1 cellular context compared by ENCODE assay signal in the genomic region with DNA sequence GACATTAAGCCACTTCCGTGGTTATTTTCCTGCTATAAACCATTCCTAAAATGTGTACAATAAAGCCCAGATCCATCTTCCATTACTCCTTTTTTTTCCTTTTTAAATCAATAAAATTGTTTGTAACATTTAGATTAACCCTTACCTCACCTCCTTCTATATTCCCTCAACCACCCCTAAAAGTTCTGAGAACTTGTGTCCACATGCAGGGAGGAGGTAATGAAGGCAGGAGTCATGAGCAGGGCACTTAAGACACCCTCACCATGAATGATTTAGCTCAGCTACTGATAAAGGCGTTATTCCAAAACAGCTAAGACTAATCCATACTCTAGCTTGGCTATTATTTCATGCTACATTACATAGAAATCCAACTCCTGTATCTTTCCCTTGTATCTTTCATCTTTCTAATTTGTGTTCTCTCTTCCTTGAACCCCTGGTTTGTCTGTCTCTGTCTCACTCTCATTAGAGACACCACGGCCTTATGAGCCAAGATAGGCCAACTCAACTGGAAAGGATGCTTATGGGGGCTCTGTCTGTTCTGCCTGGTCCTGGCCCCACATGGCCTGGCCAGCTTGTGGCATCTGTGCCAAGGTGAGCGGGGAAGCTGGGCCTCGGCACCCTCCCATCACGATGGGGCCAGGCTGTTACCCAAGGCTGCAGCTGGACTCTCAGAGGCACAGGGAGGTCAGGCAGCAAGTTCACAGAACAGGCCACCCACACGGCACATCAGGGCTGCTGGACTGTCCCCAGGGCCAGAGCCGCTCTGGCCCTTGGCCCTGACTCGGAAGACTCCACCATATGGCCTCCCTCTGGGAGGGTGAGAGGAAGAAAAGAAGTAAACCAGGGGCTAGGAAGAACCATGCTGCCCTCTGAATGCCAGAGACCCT.
TF ChIP-seq lines count a peak whose summit lies in the region.

No MANE protein-coding gene starts in this region.

TF ChIP-seq in HepG2, 621 proteins besides CTCF, POLR2A, EP300 and RAD21 (continued from another document and continues in another):
- TF ChIP-seq, protein P1, sequence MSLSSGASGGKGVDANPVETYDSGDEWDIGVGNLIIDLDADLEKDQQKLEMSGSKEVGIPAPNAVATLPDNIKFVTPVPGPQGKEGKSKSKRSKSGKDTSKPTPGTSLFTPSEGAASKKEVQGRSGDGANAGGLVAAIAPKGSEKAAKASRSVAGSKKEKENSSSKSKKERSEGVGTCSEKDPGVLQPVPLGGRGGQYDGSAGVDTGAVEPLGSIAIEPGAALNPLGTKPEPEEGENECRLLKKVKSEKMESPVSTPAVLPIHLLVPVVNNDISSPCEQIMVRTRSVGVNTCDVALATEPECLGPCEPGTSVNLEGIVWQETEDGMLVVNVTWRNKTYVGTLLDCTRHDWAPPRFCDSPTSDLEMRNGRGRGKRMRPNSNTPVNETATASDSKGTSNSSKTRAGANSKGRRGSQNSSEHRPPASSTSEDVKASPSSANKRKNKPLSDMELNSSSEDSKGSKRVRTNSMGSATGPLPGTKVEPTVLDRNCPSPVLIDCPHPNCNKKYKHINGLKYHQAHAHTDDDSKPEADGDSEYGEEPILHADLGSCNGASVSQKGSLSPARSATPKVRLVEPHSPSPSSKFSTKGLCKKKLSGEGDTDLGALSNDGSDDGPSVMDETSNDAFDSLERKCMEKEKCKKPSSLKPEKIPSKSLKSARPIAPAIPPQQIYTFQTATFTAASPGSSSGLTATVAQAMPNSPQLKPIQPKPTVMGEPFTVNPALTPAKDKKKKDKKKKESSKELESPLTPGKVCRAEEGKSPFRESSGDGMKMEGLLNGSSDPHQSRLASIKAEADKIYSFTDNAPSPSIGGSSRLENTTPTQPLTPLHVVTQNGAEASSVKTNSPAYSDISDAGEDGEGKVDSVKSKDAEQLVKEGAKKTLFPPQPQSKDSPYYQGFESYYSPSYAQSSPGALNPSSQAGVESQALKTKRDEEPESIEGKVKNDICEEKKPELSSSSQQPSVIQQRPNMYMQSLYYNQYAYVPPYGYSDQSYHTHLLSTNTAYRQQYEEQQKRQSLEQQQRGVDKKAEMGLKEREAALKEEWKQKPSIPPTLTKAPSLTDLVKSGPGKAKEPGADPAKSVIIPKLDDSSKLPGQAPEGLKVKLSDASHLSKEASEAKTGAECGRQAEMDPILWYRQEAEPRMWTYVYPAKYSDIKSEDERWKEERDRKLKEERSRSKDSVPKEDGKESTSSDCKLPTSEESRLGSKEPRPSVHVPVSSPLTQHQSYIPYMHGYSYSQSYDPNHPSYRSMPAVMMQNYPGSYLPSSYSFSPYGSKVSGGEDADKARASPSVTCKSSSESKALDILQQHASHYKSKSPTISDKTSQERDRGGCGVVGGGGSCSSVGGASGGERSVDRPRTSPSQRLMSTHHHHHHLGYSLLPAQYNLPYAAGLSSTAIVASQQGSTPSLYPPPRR (CRISPR knock-in tag; IDR thresholded peaks at IDR 0.05; ENCODE audit: borderline replicate concordance) = 0 out of 2 replicates have a peak, but pooled peaks have one; percentile 39
- TF ChIP-seq MTA1 (CRISPR knock-in tag; IDR thresholded peaks at IDR 0.05; ENCODE audit: borderline replicate concordance) (peak; percentile 48; the same call in 1 of the 2 replicates), ZNF792 (CRISPR knock-in tag; IDR thresholded peaks at IDR 0.05) (0 out of 2 replicates have a peak, but pooled peaks have one; percentile 0), SETDB1 (CRISPR knock-in tag; IDR thresholded peaks at IDR 0.05; ENCODE audit: borderline replicate concordance) (no peak), ZFP41 (CRISPR knock-in tag; IDR thresholded peaks at IDR 0.05; ENCODE audit: borderline replicate concordance) (no peak), ZNF564 (CRISPR knock-in tag; IDR thresholded peaks at IDR 0.05) (no peak), ZNF816 (CRISPR knock-in tag; IDR thresholded peaks at IDR 0.05; ENCODE audit: borderline replicate concordance) (no peak), HNRNPL (IDR thresholded peaks at IDR 0.05; ENCODE audit: low read depth, low read length) (0 out of 2 replicates have a peak, but pooled peaks have one; percentile 68), BRD4 (CRISPR knock-in tag; IDR thresholded peaks at IDR 0.05) (0 out of 2 replicates have a peak, but pooled peaks have one; percentile 44), ZBTB38 (CRISPR knock-in tag; IDR thresholded peaks at IDR 0.05) (peak; percentile 91), ARNT2 (CRISPR knock-in tag; IDR thresholded peaks at IDR 0.05; ENCODE audit: low read depth) (no peak), ZFP82 (CRISPR knock-in tag; IDR thresholded peaks at IDR 0.05; ENCODE audit: borderline replicate concordance) (no peak), REXO4 (CRISPR knock-in tag; IDR thresholded peaks at IDR 0.05; ENCODE audit: borderline replicate concordance) (no peak), AGO2 (optimal IDR thresholded peaks at IDR 0.05; ENCODE audit: low read depth, low read length) (peak; percentile 86), TBX2 (CRISPR knock-in tag; IDR thresholded peaks at IDR 0.05; ENCODE audit: borderline replicate concordance) (no peak), CHD4 (IDR thresholded peaks at IDR 0.05; ENCODE audit: borderline replicate concordance, low read length) (no peak), MBD4 (IDR thresholded peaks at IDR 0.05; ENCODE audit: borderline replicate concordance, low read length) (no peak), ZNF34 (CRISPR knock-in tag; IDR thresholded peaks at IDR 0.05; ENCODE audit: borderline replicate concordance) (0 out of 2 replicates have a peak, but pooled peaks have one; percentile 69), ZNF556 (CRISPR knock-in tag; IDR thresholded peaks at IDR 0.05; ENCODE audit: borderline replicate concordance) (peak; percentile 64; the same call in 1 of the 2 replicates), RBM22 (optimal IDR thresholded peaks at IDR 0.05; ENCODE audit: low read length) (peak; percentile 75), PAX8 (CRISPR knock-in tag; IDR thresholded peaks at IDR 0.05; ENCODE audit: borderline replicate concordance) (0 out of 2 replicates have a peak, but pooled peaks have one; percentile 65), ZNF652 (CRISPR knock-in tag; IDR thresholded peaks at IDR 0.05; ENCODE audit: borderline replicate concordance, low read depth) (peak; percentile 70), ELF1 (CRISPR knock-in tag; IDR thresholded peaks at IDR 0.05) (no peak), ZFX (CRISPR knock-in tag; IDR thresholded peaks at IDR 0.05; ENCODE audit: low read depth) (0 out of 2 replicates have a peak, but pooled peaks have one; percentile 19), NFKB2 (CRISPR knock-in tag; IDR thresholded peaks at IDR 0.05; ENCODE audit: borderline replicate concordance) (peak; percentile 27; the same call in 1 of the 2 replicates)
- TF ChIP-seq, protein P2, sequence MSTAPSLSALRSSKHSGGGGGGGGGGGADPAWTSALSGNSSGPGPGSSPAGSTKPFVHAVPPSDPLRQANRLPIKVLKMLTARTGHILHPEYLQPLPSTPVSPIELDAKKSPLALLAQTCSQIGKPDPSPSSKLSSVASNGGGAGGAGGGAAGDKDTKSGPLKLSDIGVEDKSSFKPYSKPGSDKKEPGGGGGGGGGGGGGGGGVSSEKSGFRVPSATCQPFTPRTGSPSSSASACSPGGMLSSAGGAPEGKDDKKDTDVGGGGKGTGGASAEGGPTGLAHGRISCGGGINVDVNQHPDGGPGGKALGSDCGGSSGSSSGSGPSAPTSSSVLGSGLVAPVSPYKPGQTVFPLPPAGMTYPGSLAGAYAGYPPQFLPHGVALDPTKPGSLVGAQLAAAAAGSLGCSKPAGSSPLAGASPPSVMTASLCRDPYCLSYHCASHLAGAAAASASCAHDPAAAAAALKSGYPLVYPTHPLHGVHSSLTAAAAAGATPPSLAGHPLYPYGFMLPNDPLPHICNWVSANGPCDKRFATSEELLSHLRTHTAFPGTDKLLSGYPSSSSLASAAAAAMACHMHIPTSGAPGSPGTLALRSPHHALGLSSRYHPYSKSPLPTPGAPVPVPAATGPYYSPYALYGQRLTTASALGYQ (CRISPR knock-in tag; IDR thresholded peaks at IDR 0.05) = no peak
- TF ChIP-seq, protein P3, sequence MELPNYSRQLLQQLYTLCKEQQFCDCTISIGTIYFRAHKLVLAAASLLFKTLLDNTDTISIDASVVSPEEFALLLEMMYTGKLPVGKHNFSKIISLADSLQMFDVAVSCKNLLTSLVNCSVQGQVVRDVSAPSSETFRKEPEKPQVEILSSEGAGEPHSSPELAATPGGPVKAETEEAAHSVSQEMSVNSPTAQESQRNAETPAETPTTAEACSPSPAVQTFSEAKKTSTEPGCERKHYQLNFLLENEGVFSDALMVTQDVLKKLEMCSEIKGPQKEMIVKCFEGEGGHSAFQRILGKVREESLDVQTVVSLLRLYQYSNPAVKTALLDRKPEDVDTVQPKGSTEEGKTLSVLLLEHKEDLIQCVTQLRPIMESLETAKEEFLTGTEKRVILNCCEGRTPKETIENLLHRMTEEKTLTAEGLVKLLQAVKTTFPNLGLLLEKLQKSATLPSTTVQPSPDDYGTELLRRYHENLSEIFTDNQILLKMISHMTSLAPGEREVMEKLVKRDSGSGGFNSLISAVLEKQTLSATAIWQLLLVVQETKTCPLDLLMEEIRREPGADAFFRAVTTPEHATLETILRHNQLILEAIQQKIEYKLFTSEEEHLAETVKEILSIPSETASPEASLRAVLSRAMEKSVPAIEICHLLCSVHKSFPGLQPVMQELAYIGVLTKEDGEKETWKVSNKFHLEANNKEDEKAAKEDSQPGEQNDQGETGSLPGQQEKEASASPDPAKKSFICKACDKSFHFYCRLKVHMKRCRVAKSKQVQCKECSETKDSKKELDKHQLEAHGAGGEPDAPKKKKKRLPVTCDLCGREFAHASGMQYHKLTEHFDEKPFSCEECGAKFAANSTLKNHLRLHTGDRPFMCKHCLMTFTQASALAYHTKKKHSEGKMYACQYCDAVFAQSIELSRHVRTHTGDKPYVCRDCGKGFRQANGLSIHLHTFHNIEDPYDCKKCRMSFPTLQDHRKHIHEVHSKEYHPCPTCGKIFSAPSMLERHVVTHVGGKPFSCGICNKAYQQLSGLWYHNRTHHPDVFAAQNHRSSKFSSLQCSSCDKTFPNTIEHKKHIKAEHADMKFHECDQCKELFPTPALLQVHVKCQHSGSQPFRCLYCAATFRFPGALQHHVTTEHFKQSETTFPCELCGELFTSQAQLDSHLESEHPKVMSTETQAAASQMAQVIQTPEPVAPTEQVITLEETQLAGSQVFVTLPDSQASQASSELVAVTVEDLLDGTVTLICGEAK (IDR thresholded peaks at IDR 0.05) = no peak
- TF ChIP-seq, protein P3 (CRISPR knock-in tag; IDR thresholded peaks at IDR 0.05) = no peak
- TF ChIP-seq, protein P4, sequence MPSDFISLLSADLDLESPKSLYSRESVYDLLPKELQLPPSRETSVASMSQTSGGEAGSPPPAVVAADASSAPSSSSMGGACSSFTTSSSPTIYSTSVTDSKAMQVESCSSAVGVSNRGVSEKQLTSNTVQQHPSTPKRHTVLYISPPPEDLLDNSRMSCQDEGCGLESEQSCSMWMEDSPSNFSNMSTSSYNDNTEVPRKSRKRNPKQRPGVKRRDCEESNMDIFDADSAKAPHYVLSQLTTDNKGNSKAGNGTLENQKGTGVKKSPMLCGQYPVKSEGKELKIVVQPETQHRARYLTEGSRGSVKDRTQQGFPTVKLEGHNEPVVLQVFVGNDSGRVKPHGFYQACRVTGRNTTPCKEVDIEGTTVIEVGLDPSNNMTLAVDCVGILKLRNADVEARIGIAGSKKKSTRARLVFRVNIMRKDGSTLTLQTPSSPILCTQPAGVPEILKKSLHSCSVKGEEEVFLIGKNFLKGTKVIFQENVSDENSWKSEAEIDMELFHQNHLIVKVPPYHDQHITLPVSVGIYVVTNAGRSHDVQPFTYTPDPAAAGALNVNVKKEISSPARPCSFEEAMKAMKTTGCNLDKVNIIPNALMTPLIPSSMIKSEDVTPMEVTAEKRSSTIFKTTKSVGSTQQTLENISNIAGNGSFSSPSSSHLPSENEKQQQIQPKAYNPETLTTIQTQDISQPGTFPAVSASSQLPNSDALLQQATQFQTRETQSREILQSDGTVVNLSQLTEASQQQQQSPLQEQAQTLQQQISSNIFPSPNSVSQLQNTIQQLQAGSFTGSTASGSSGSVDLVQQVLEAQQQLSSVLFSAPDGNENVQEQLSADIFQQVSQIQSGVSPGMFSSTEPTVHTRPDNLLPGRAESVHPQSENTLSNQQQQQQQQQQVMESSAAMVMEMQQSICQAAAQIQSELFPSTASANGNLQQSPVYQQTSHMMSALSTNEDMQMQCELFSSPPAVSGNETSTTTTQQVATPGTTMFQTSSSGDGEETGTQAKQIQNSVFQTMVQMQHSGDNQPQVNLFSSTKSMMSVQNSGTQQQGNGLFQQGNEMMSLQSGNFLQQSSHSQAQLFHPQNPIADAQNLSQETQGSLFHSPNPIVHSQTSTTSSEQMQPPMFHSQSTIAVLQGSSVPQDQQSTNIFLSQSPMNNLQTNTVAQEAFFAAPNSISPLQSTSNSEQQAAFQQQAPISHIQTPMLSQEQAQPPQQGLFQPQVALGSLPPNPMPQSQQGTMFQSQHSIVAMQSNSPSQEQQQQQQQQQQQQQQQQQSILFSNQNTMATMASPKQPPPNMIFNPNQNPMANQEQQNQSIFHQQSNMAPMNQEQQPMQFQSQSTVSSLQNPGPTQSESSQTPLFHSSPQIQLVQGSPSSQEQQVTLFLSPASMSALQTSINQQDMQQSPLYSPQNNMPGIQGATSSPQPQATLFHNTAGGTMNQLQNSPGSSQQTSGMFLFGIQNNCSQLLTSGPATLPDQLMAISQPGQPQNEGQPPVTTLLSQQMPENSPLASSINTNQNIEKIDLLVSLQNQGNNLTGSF (CRISPR knock-in tag; IDR thresholded peaks at IDR 0.05) = peak; percentile 21; the same call in 1 of the 2 replicates
